In genomic region chr12:110888256-110888991, GRCh38 we compare ENCODE assay signal across 9 cellular contexts. TPM values are rescaled to one million over a fixed set of nuclear protein-coding genes. Genes with fewer than 3 reads are reported as not detected.
DNase-seq lines count a peak whose midpoint lies in the region; ATAC-seq and TF ChIP-seq lines count a peak whose summit lies in the region.
"Had no signal": no experiment of that assay in that cellular context is flagged by ENCODE, and none has a peak within 500 bp of the region (broad histone marks: within the 10 kb centered on the region; RNA-seq: fewer than 3 reads in every experiment).

No MANE protein-coding gene starts in this region.

- peak overlapping the region; percentile 51 to 97 (median 92) for H3K4me3 Mint-ChIP-seq in naive thymus-derived CD4-positive, alpha-beta T cell
- H3K4me3 Mint-ChIP-seq in activated T-helper 2 cell treated with anti-CD3 and anti-CD28 coated beads, Interferon-gamma antibody, Interleukin-2, Interleukin-4, amounts not matched to agents 10 μg/mL and 5 μg/mL and 100 μg/mL, durations not matched to agents 14 hours and 24 hours and 36 hours (ENCODE audit: low read depth) = no peak overlapping the region

- H3K36me3 ChIP-seq in ACC112 (ENCODE audit: insufficient read depth, low read length) = no peaks in the 10 kb centered on the region
- no peaks in the 10 kb centered on the region for H3K36me3 ChIP-seq in adipocyte (ENCODE audit: control insufficient read depth, insufficient read depth, low read length, severe bottlenecking)
- H3K36me3 ChIP-seq in naive thymus-derived CD4-positive, alpha-beta T cell (ENCODE audit: control insufficient read depth in 2 of 3, insufficient read depth in 3 of 3, low read length in 3 of 3) = no peaks in the 10 kb centered on the region

- H3K9me3 ChIP-seq in adipocyte (ENCODE audit: control insufficient read depth, low read length) = no peaks in the 10 kb centered on the region
- no peaks in the 10 kb centered on the region for H3K9me3 ChIP-seq in naive thymus-derived CD4-positive, alpha-beta T cell (ENCODE audit: control insufficient read depth in 2 of 3, low read length in 3 of 3)

- no peak for TF ChIP-seq POLR2A in GM18505 (IDR thresholded peaks at IDR 0.05; ENCODE audit: borderline replicate concordance, extremely low read depth, insufficient read depth, insufficient read length)

- POLR2A ChIA-PET in naive thymus-derived CD4-positive, alpha-beta T cell (lab: Charles Lee) = interaction anchor here (0.7 to 1.2 kb wide), 3 partner anchors 145 to 420 kb away, joined by 3 to 4 read pairs (median 3); partner anchors contain the start of gene FAM216A

- H3K79me2 ChIP-seq in ACC112 (ENCODE audit: control insufficient read depth, insufficient read depth, low read length, unreplicated experiment) = no peaks in the 10 kb centered on the region

- ATAC-seq in GM21576 (IDR thresholded peaks at IDR 0.05; ENCODE audit: unreplicated experiment) (peak; percentile 12), GM18505 (IDR thresholded peaks at IDR 0.05; ENCODE audit: unreplicated experiment) (no peak)
- no peak for ATAC-seq in naive thymus-derived CD4-positive, alpha-beta T cell

- H3K27ac Mint-ChIP-seq in naive thymus-derived CD4-positive, alpha-beta T cell = peak overlapping the region in 5 of 9 donors; percentile 69 to 91 (median 77)
- no peak overlapping the region for H3K27ac Mint-ChIP-seq in activated T-helper 2 cell treated with anti-CD3 and anti-CD28 coated beads, Interferon-gamma antibody, Interleukin-2, Interleukin-4, amounts not matched to agents 10 μg/mL and 5 μg/mL and 100 μg/mL, durations not matched to agents 14 hours and 24 hours and 36 hours

- no peaks in the 10 kb centered on the region for H3K36me3 Mint-ChIP-seq in naive thymus-derived CD4-positive, alpha-beta T cell
- H3K36me3 Mint-ChIP-seq in activated T-helper 2 cell treated with anti-CD3 and anti-CD28 coated beads, Interferon-gamma antibody, Interleukin-2, Interleukin-4, amounts not matched to agents 10 μg/mL and 5 μg/mL and 100 μg/mL, durations not matched to agents 14 hours and 24 hours and 36 hours (ENCODE audit: low read depth) = no peaks in the 10 kb centered on the region

- no peak overlapping the region for H3K9ac ChIP-seq in adipocyte (ENCODE audit: low read length)

- no peak for DNase-seq in adipocyte (ENCODE audit: low read depth)
- no peak for DNase-seq in naive thymus-derived CD4-positive, alpha-beta T cell
- no peak for DNase-seq in NAMALWA (ENCODE audit: low spot score)
- no peak for DNase-seq in DMS53 treated with DMSO at 0.1 percent for 48 hours (lab: John Stamatoyannopoulos, UW; ENCODE audit: unreplicated experiment)
- DNase-seq in activated T-helper 2 cell treated with anti-CD3 and anti-CD28 coated beads, Interferon-gamma antibody, Interleukin-2, Interleukin-4, amounts not matched to agents 10 μg/mL and 5 μg/mL and 100 μg/mL, durations not matched to agents 14 hours and 24 hours and 36 hours (ENCODE audit: low spot score) = no peak

- no peak overlapping the region for H2AFZ ChIP-seq in ACC112 (ENCODE audit: low read length, unreplicated experiment)

- no peaks in the 10 kb centered on the region for H3K9me3 Mint-ChIP-seq in naive thymus-derived CD4-positive, alpha-beta T cell
- H3K9me3 Mint-ChIP-seq in activated T-helper 2 cell treated with anti-CD3 and anti-CD28 coated beads, Interferon-gamma antibody, Interleukin-2, Interleukin-4, amounts not matched to agents 10 μg/mL and 5 μg/mL and 100 μg/mL, durations not matched to agents 14 hours and 24 hours and 36 hours = no peaks in the 10 kb centered on the region

- peaks cover 0 to 8% (median 4%) of the 10 kb centered on the region in 7 donors for H3K4me1 Mint-ChIP-seq in naive thymus-derived CD4-positive, alpha-beta T cell
- H3K4me1 Mint-ChIP-seq in activated T-helper 2 cell treated with anti-CD3 and anti-CD28 coated beads, Interferon-gamma antibody, Interleukin-2, Interleukin-4, amounts not matched to agents 10 μg/mL and 5 μg/mL and 100 μg/mL, durations not matched to agents 14 hours and 24 hours and 36 hours (ENCODE audit: low read depth) = peaks cover 4% of the 10 kb centered on the region

- H3K27me3 Mint-ChIP-seq in naive thymus-derived CD4-positive, alpha-beta T cell = peaks cover 0 to 12% (median 0%) of the 10 kb centered on the region in 5 donors
- H3K27me3 Mint-ChIP-seq in activated T-helper 2 cell treated with anti-CD3 and anti-CD28 coated beads, Interferon-gamma antibody, Interleukin-2, Interleukin-4, amounts not matched to agents 10 μg/mL and 5 μg/mL and 100 μg/mL, durations not matched to agents 14 hours and 24 hours and 36 hours (ENCODE audit: low read depth) = peaks cover 8% of the 10 kb centered on the region

- H3K27ac ChIP-seq in ACC112 (ENCODE audit: low read depth, low read length) = no peak overlapping the region
- H3K27ac ChIP-seq in naive thymus-derived CD4-positive, alpha-beta T cell (ENCODE audit: low read depth, low read length) = no peak overlapping the region

- intact Hi-C loops in naive thymus-derived CD4-positive, alpha-beta T cell (cut with micrococcal nuclease) = loop anchor here (1.0 to 10.0 kb wide), 14 partner anchors 41 to 788 kb away; partner anchors contain the start of genes ARPC3 (in 2 of the 2), FAM216A (in 1 of the 2), GPN3 (in 1 of the 2) and PPP1CC (in 1 of the 2)
- intact Hi-C loops in activated T-helper 2 cell treated with anti-CD3 and anti-CD28 coated beads, Interferon-gamma antibody, Interleukin-2, Interleukin-4, amounts not matched to agents 10 μg/mL and 5 μg/mL and 100 μg/mL, durations not matched to agents 14 hours and 24 hours and 36 hours (cut with micrococcal nuclease) = loop anchor here (5.0 kb wide), 2 partner anchors 36 to 256 kb away; no protein-coding TSS in a partner anchor

- peak overlapping the region; percentile 87; the same call in 1 of the 2 replicates for H3K4me3 ChIP-seq in ACC112 (ENCODE audit: low read depth, low read length)
- H3K4me3 ChIP-seq in adipocyte (ENCODE audit: low read length) = peak overlapping the region; percentile 88
- H3K4me3 ChIP-seq in naive thymus-derived CD4-positive, alpha-beta T cell (ENCODE audit: low read length) = no peak overlapping the region

- no peaks in the 10 kb centered on the region for H3K27me3 ChIP-seq in ACC112 (ENCODE audit: insufficient read depth, low read length)
- H3K27me3 ChIP-seq in adipocyte (replicated peaks; ENCODE audit: control insufficient read depth, insufficient read depth, low read length) = peaks cover 19% of the 10 kb centered on the region
- no peaks in the 10 kb centered on the region for H3K27me3 ChIP-seq in naive thymus-derived CD4-positive, alpha-beta T cell (ENCODE audit: control insufficient read depth in 2 of 2, insufficient read depth in 2 of 2, low read length in 2 of 2)

- CTCF ChIA-PET in naive thymus-derived CD4-positive, alpha-beta T cell (lab: Charles Lee) = interaction anchor here (0.6 to 1.6 kb wide), 12 partner anchors 9 to 457 kb away, joined by 3 to 6 read pairs (median 4); partner anchors contain the start of gene ARPC3

- H3K4me1 ChIP-seq in ACC112 (ENCODE audit: control insufficient read depth, insufficient read depth, low read length, unreplicated experiment) = peaks cover 7% of the 10 kb centered on the region
- peaks cover 7% of the 10 kb centered on the region for H3K4me1 ChIP-seq in adipocyte (ENCODE audit: control insufficient read depth, insufficient read depth, low read length)
- H3K4me1 ChIP-seq in naive thymus-derived CD4-positive, alpha-beta T cell (ENCODE audit: control insufficient read depth in 2 of 2, insufficient read depth in 2 of 2, low read length in 2 of 2) = peaks cover 0 to 4% of the 10 kb centered on the region in 2 donors

RNA-seq across cellular contexts. Expression of gene MYL2, which starts 32.0 kb away (rescaled TPM):
- total RNA-seq in naive thymus-derived CD4-positive, alpha-beta T cell = not detected
- not detected for polyA plus RNA-seq in naive thymus-derived CD4-positive, alpha-beta T cell
- total RNA-seq in activated T-helper 2 cell treated with anti-CD3 and anti-CD28 coated beads, Interferon-gamma antibody, Interleukin-2, Interleukin-4, amounts not matched to agents 10 μg/mL and 5 μg/mL and 100 μg/mL, durations not matched to agents 14 hours and 24 hours and 36 hours = not detected in 2 replicates
- total RNA-seq: posterior vena cava had no signal

RNA-seq across cellular contexts. Expression of gene CCDC63, which starts 41.6 kb away (rescaled TPM):
- not detected for total RNA-seq in naive thymus-derived CD4-positive, alpha-beta T cell
- polyA plus RNA-seq in naive thymus-derived CD4-positive, alpha-beta T cell = not detected
- total RNA-seq in activated T-helper 2 cell treated with anti-CD3 and anti-CD28 coated beads, Interferon-gamma antibody, Interleukin-2, Interleukin-4, amounts not matched to agents 10 μg/mL and 5 μg/mL and 100 μg/mL, durations not matched to agents 14 hours and 24 hours and 36 hours = not detected in 2 replicates
- total RNA-seq: posterior vena cava had no signal
